ENCODE assay signal across 8 cellular contexts in the genomic region with DNA sequence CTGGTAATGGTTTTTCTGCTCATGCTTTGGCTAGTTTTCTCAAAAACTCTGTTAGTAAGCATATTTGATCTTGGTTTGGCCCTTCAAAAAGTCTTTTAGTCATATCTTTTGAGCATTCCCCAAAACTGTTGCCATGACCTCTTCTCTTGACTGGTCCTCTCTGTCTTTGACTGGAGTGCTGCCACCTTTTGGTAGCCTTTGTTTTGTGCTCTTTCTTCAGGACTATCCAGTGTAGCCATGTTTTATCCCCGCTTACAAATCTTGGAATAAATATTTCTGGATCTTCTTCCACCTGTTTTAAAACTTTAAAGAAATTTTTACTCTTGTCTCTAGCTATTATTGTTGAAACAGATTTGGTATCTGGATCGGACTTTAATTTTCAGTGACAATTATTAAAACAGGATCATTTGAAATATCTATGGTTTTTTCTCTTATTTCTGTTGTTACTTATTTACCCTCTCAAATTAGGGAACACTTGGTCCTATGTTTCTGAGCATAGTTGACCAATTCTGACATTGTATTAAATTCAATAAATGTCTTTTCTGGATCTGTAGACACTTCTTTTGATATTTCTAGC. TPM values are rescaled to one million over a fixed set of nuclear protein-coding genes. Genes with fewer than 3 reads are reported as not detected.
DNase-seq lines count a peak whose midpoint lies in the region; ATAC-seq and TF ChIP-seq lines count a peak whose summit lies in the region.

No MANE protein-coding gene starts in this region.

- H3K9me3 Mint-ChIP-seq in naive thymus-derived CD4-positive, alpha-beta T cell, result peaks cover 0 to 49% (median 11%) of the 10 kb centered on the region in 11 donors
- no peaks in the 10 kb centered on the region for H3K9me3 Mint-ChIP-seq in stimulated activated effector memory CD8-positive, alpha-beta T cell treated with anti-CD3 and anti-CD28 coated beads, Interleukin-12 subunit alpha, Interleukin-12 subunit beta, amount 100 ng/mL, for 72 hours

- DNase-seq in AG09309 (ENCODE audit: low read depth), result peak; percentile 4
- peak; percentile 15 for DNase-seq in fibroblast of the aortic adventitia (ENCODE audit: low read depth)
- DNase-seq in UCSD-AML1 (lab: John Stamatoyannopoulos, UW; ENCODE audit: unreplicated experiment), result no peak
- DNase-seq in naive thymus-derived CD4-positive, alpha-beta T cell, result no peak
- DNase-seq in posterior vena cava (ENCODE audit: low spot score), result no peak
- no peak for DNase-seq in stimulated activated effector memory CD8-positive, alpha-beta T cell treated with anti-CD3 and anti-CD28 coated beads, Interleukin-12 subunit alpha, Interleukin-12 subunit beta, amount 100 ng/mL, for 72 hours (ENCODE audit: low spot score in 2 of 2)

- H4K20me1 ChIP-seq in OCI-LY1 (ENCODE audit: insufficient read depth, low read length), result no peaks in the 10 kb centered on the region

- no peaks in the 10 kb centered on the region for H3F3A ChIP-seq in OCI-LY1 (ENCODE audit: insufficient read depth, low read length)

- H3K4me3 ChIP-seq in AG09309 (ENCODE audit: control insufficient read depth, low read depth, low read length), result no peak overlapping the region
- no peak overlapping the region for H3K4me3 ChIP-seq in OCI-LY1 (ENCODE audit: low read depth, low read length, poor library complexity, severe bottlenecking)
- no peak overlapping the region for H3K4me3 ChIP-seq in fibroblast of the aortic adventitia (ENCODE audit: low read depth, low read length)
- no peak overlapping the region for H3K4me3 ChIP-seq in naive thymus-derived CD4-positive, alpha-beta T cell (ENCODE audit: low read length)

- no peak overlapping the region for H3K27ac Mint-ChIP-seq in naive thymus-derived CD4-positive, alpha-beta T cell
- H3K27ac Mint-ChIP-seq in stimulated activated effector memory CD8-positive, alpha-beta T cell treated with anti-CD3 and anti-CD28 coated beads, Interleukin-12 subunit alpha, Interleukin-12 subunit beta, amount 100 ng/mL, for 72 hours, result no peak overlapping the region

- H3K27me3 ChIP-seq in OCI-LY1 (ENCODE audit: insufficient read depth, low read length), result no peaks in the 10 kb centered on the region
- H3K27me3 ChIP-seq in naive thymus-derived CD4-positive, alpha-beta T cell (ENCODE audit: control insufficient read depth in 2 of 2, insufficient read depth in 2 of 2, low read length in 2 of 2), result no peaks in the 10 kb centered on the region

- ATAC-seq in naive thymus-derived CD4-positive, alpha-beta T cell, result no peak
- ATAC-seq in stimulated activated effector memory CD8-positive, alpha-beta T cell treated with anti-CD3 and anti-CD28 coated beads, Interleukin-12 subunit alpha, Interleukin-12 subunit beta, amount 100 ng/mL, for 72 hours, result no peak

- no peaks in the 10 kb centered on the region for H3K9me2 ChIP-seq in OCI-LY1 (ENCODE audit: low read depth, low read length)

- no peak overlapping the region for H3K4me3 Mint-ChIP-seq in naive thymus-derived CD4-positive, alpha-beta T cell
- H3K4me3 Mint-ChIP-seq in stimulated activated effector memory CD8-positive, alpha-beta T cell treated with anti-CD3 and anti-CD28 coated beads, Interleukin-12 subunit alpha, Interleukin-12 subunit beta, amount 100 ng/mL, for 72 hours, result no peak overlapping the region

- no peak overlapping the region for H3K27ac ChIP-seq in OCI-LY1 (ENCODE audit: low read depth, low read length, poor library complexity, severe bottlenecking)
- no peak overlapping the region for H3K27ac ChIP-seq in naive thymus-derived CD4-positive, alpha-beta T cell (ENCODE audit: low read depth, low read length)

- no peaks in the 10 kb centered on the region for H3K9me3 ChIP-seq in OCI-LY1 (ENCODE audit: low read length)
- peaks cover 0 to 10% (median 0%) of the 10 kb centered on the region in 3 experiments for H3K9me3 ChIP-seq in naive thymus-derived CD4-positive, alpha-beta T cell (ENCODE audit: control insufficient read depth in 2 of 3, low read length in 3 of 3)

- H3K4me1 Mint-ChIP-seq in naive thymus-derived CD4-positive, alpha-beta T cell, result peaks cover 0 to 1% (median 0%) of the 10 kb centered on the region in 7 donors
- no peaks in the 10 kb centered on the region for H3K4me1 Mint-ChIP-seq in stimulated activated effector memory CD8-positive, alpha-beta T cell treated with anti-CD3 and anti-CD28 coated beads, Interleukin-12 subunit alpha, Interleukin-12 subunit beta, amount 100 ng/mL, for 72 hours

- peaks cover 0 to 8% (median 0%) of the 10 kb centered on the region in 5 donors for H3K36me3 Mint-ChIP-seq in naive thymus-derived CD4-positive, alpha-beta T cell
- H3K36me3 Mint-ChIP-seq in stimulated activated effector memory CD8-positive, alpha-beta T cell treated with anti-CD3 and anti-CD28 coated beads, Interleukin-12 subunit alpha, Interleukin-12 subunit beta, amount 100 ng/mL, for 72 hours, result no peaks in the 10 kb centered on the region

- H3K79me2 ChIP-seq in OCI-LY1 (ENCODE audit: insufficient read depth, low read length), result no peaks in the 10 kb centered on the region

- H3K27me3 Mint-ChIP-seq in naive thymus-derived CD4-positive, alpha-beta T cell, result peaks cover 0 to 19% (median 6%) of the 10 kb centered on the region in 5 donors

- no peak overlapping the region for H3K9ac ChIP-seq in OCI-LY1 (ENCODE audit: low read length)

- intact Hi-C loops in naive thymus-derived CD4-positive, alpha-beta T cell (cut with micrococcal nuclease), result no loop called here
- intact Hi-C loops in posterior vena cava (cut with DNase I), result no loop called here

- H2AFZ ChIP-seq in OCI-LY1 (ENCODE audit: low read length), result no peak overlapping the region

- POLR2A ChIA-PET in naive thymus-derived CD4-positive, alpha-beta T cell (lab: Charles Lee), result no interaction called here

- H3K4me2 ChIP-seq in OCI-LY1 (ENCODE audit: low read length), result no peak overlapping the region

- H3K4me1 ChIP-seq in OCI-LY1 (ENCODE audit: insufficient read depth, low read length, severe bottlenecking), result no peaks in the 10 kb centered on the region
- H3K4me1 ChIP-seq in naive thymus-derived CD4-positive, alpha-beta T cell (ENCODE audit: control insufficient read depth in 2 of 2, insufficient read depth in 2 of 2, low read length in 2 of 2), result no peaks in the 10 kb centered on the region

- CTCF ChIA-PET in naive thymus-derived CD4-positive, alpha-beta T cell (lab: Charles Lee), result no interaction called here

- no peaks in the 10 kb centered on the region for H3K36me3 ChIP-seq in OCI-LY1 (ENCODE audit: insufficient read depth, low read length)
- no peaks in the 10 kb centered on the region for H3K36me3 ChIP-seq in naive thymus-derived CD4-positive, alpha-beta T cell (ENCODE audit: control insufficient read depth in 2 of 3, insufficient read depth in 3 of 3, low read length in 3 of 3)

- peak; percentile 56 for TF ChIP-seq CTCF in AG09309 (IDR thresholded peaks at IDR 0.05; ENCODE audit: control insufficient read depth, insufficient read depth, low read depth, low read length, missing control alignments)
- peak; percentile 43; the same call in 1 of the 2 replicates for TF ChIP-seq CTCF in GM12874 (IDR thresholded peaks at IDR 0.05; ENCODE audit: insufficient read depth, low read depth, low read length)
- peak; percentile 74 for TF ChIP-seq CTCF in OCI-LY1 (IDR thresholded peaks at IDR 0.05; ENCODE audit: low read length)
- peak; percentile 33 for TF ChIP-seq CTCF in fibroblast of the aortic adventitia (IDR thresholded peaks at IDR 0.05; ENCODE audit: insufficient read depth, low read length)

RNA-seq across cellular contexts. Expression of a gene that starts 1.0 kb away (rescaled TPM):
- total RNA-seq in fibroblast of the aortic adventitia (ENCODE audit: low replicate concordance) (not detected in 2 replicates), posterior vena cava (not detected)
- total RNA-seq in naive thymus-derived CD4-positive, alpha-beta T cell, result not detected
- polyA plus RNA-seq in naive thymus-derived CD4-positive, alpha-beta T cell, result not detected

Comparison
In these comparisons a context has a peak if more than half of its experiments do, and no peak if none do; other contexts are left out.
1. DNase-seq: peak in AG09309 (single experiment) and fibroblast of the aortic adventitia (single experiment); none in UCSD-AML1 (single experiment), naive thymus-derived CD4-positive, alpha-beta T cell (0 of 9), posterior vena cava (single experiment) and stimulated activated effector memory CD8-positive, alpha-beta T cell treated with anti-CD3 and anti-CD28 coated beads, Interleukin-12 subunit alpha, Interleukin-12 subunit beta, amount 100 ng/mL, for 72 hours (0 of 2).
2. Peak in every context shown above with its lines, with median percentiles within 50 percentile points of each other: CTCF ChIP-seq.